In the genomic region with DNA sequence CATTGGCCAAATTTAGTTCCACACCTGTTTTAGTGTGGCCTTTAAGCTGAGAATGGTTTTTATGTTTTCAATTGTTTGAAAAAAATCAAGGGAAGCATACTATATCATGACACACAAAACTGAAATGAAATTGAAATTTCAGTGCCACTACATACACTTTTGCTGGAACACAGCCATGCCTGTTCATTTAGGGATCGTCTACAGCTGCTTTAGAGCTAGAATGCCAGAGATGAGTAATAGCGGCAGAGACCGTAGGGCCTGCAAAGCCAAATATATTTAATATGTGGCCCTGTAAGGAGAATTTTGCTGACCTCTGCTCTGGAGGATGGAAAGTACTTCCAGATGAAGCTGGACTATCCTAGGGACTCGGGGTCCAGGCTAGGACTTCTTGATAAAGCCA, we compare ENCODE assay signal across 26 cellular contexts.
DNase-seq lines count a peak whose midpoint lies in the region; ATAC-seq and TF ChIP-seq lines count a peak whose summit lies in the region.
"Had no signal": no experiment of that assay in that cellular context is flagged by ENCODE, and none has a peak within 500 bp of the region (broad histone marks: within the 10 kb centered on the region; RNA-seq: fewer than 3 reads in every experiment).

No MANE protein-coding gene starts in this region.

- H3K27me3 ChIP-seq in BLaER1 treated with 17β-estradiol and CSF1 and Interleukin-3, amounts not matched to agents 10 nM and 100 nM: no peaks in the 10 kb centered on the region
- H3K27me3 ChIP-seq in SK-N-SH (ENCODE audit: insufficient read depth) (no peaks in the 10 kb centered on the region), foreskin keratinocyte (no peaks in the 10 kb centered on the region)
- H3K27me3 ChIP-seq: right atrium auricular region, testis, uterus had no signal

- POLR2A ChIA-PET in SK-N-SH (lab: Yijun Ruan, JAX): no interaction called here

- ATAC-seq in foreskin keratinocyte: peak; percentile 44
- no peak for ATAC-seq in GM21423 (IDR thresholded peaks at IDR 0.05; ENCODE audit: unreplicated experiment)
- ATAC-seq in GM19324 (IDR thresholded peaks at IDR 0.05; ENCODE audit: low FRiP score, unreplicated experiment): no peak
- ATAC-seq: activated naive CD8-positive, alpha-beta T cell treated with anti-CD3 and anti-CD28 coated beads, Interleukin-2, amount 50 U/mL, for 24 hours; activated T-cell treated with anti-CD3 and anti-CD28 coated beads, Interleukin-2, amount 50 U/mL, for 72 hours; left lobe of liver had no signal

- CTCF ChIA-PET in SK-N-SH (lab: Yijun Ruan, JAX): interaction anchor here (1.6 to 3.2 kb wide), 2 partner anchors 11 to 42 kb away, joined by 5 to 12 read pairs; no protein-coding TSS in a partner anchor

- H3F3A ChIP-seq in SK-N-SH (replicated peaks; ENCODE audit: insufficient read depth): no peaks in the 10 kb centered on the region

- H3K9me2 ChIP-seq in SK-N-SH: no peaks in the 10 kb centered on the region

- no peaks in the 10 kb centered on the region for H3K36me3 ChIP-seq in BLaER1 treated with 17β-estradiol and CSF1 and Interleukin-3, amounts not matched to agents 10 nM and 100 nM
- H3K36me3 ChIP-seq in SK-N-SH (replicated peaks in 1 of 2; ENCODE audit: control insufficient read depth in 1 of 2, insufficient read depth in 2 of 2, low read length in 1 of 2): no peaks in the 10 kb centered on the region
- H3K36me3 ChIP-seq: neural progenitor cell, right atrium auricular region, uterus had no signal

- 47% methylated on average over 4 of the region's 4 CpGs for WGBS in SK-N-SH (ENCODE audit: low lambda C conversion rate)

- no peak for TF ChIP-seq CTCF in SK-N-SH (IDR thresholded peaks at IDR 0.05)
- TF ChIP-seq CTCF in foreskin keratinocyte (conservative IDR thresholded peaks at IDR 0.05): no peak

- no peak overlapping the region for H3K4me3 ChIP-seq in BLaER1 treated with 17β-estradiol and CSF1 and Interleukin-3, amounts not matched to agents 10 nM and 100 nM
- H3K4me3 ChIP-seq in SK-N-SH (ENCODE audit: low read depth in 2 of 2, low read length in 1 of 2): no peak overlapping the region
- H3K4me3 ChIP-seq: coronary artery, neural progenitor cell, right atrium auricular region, testis, uterus had no signal

- TF ChIP-seq EP300 in SK-N-SH (IDR thresholded peaks at IDR 0.05; ENCODE audit: borderline replicate concordance in 1 of 2, low read depth in 1 of 2, low read length in 1 of 2): no peak

- no peak for TF ChIP-seq RAD21 in SK-N-SH (IDR thresholded peaks at IDR 0.05; ENCODE audit: low read length)

- no peak overlapping the region for H2AFZ ChIP-seq in SK-N-SH (ENCODE audit: low read depth)
- H2AFZ ChIP-seq: neural progenitor cell had no signal

- H3K9ac ChIP-seq in BLaER1 treated with 17β-estradiol and CSF1 and Interleukin-3, amounts not matched to agents 10 nM and 100 nM: peak overlapping the region in 3 of 11 experiments; percentile 0 to 34 (median 21); a peak in 4 of 22 replicates
- H3K9ac ChIP-seq in SK-N-SH: no peak overlapping the region
- H3K9ac ChIP-seq: neural progenitor cell had no signal

- no peaks in the 10 kb centered on the region for H3K9me3 ChIP-seq in BLaER1 treated with 17β-estradiol and CSF1 and Interleukin-3, amounts not matched to agents 10 nM and 100 nM (replicated peaks in 1 of 11)
- no peaks in the 10 kb centered on the region for H3K9me3 ChIP-seq in SK-N-SH
- H3K9me3 ChIP-seq: right atrium auricular region, testis, uterus had no signal

- H3K4me2 ChIP-seq in BLaER1 treated with 17β-estradiol and CSF1 and Interleukin-3, amounts not matched to agents 10 nM and 100 nM: peak overlapping the region in 8 of 11 experiments; percentile 1 to 87 (median 82); a peak in 13 of 22 replicates
- H3K4me2 ChIP-seq in SK-N-SH: no peak overlapping the region
- H3K4me2 ChIP-seq: neural progenitor cell had no signal

- peak overlapping the region in 9 of 11 experiments; percentile 60 to 100 (median 98); a peak in 18 of 22 replicates for H3K27ac ChIP-seq in BLaER1 treated with 17β-estradiol and CSF1 and Interleukin-3, amounts not matched to agents 10 nM and 100 nM
- H3K27ac ChIP-seq in SK-N-SH (ENCODE audit: low read depth in 2 of 2, low read length in 1 of 2) (peak overlapping the region in 1 of 2 experiments; percentile 9; a peak in 1 of 4 replicates), foreskin keratinocyte (no peak overlapping the region)
- H3K27ac ChIP-seq: coronary artery, neural progenitor cell, right atrium auricular region, testis, uterus had no signal

- H3K79me2 ChIP-seq in SK-N-SH (ENCODE audit: insufficient read depth): no peaks in the 10 kb centered on the region

- DNase-seq in LHCN-M2 (ENCODE audit: low read depth): peak; percentile 87
- no peak for DNase-seq in SK-N-SH
- peak in 1 of 2 donors; percentile 47 for DNase-seq in foreskin keratinocyte
- no peak for DNase-seq in glomerular visceral epithelial cell (ENCODE audit: extremely low spot score)
- no peak for DNase-seq in activated CD4-positive, alpha-beta T cell treated with anti-CD3 and anti-CD28 coated beads for 48 hours
- DNase-seq: activated CD4-positive, alpha-beta T cell treated with anti-CD3 and anti-CD28 coated beads, Interleukin-2, amount 50 U/mL, for 48 hours; activated naive CD8-positive, alpha-beta T cell treated with anti-CD3 and anti-CD28 coated beads, Interleukin-2, amount 50 U/mL, for 24 hours; activated T-cell treated with anti-CD3 and anti-CD28 coated beads, Interleukin-2, amount 50 U/mL, for 72 hours; effector CD8-positive, alpha-beta T cell; H7; hippocampal formation; KBM-7; NCI-H1417; NCI-H82; OCI-M1; stimulated activated CD4-positive, alpha-beta T cell treated with anti-CD3 and anti-CD28 coated beads, Interleukin-1b, Interleukin-23, amount 100 ng/mL, for 48 hours; T-helper 2 cell; testis; uterus had no signal

- H4K20me1 ChIP-seq in BLaER1 treated with 17β-estradiol and CSF1 and Interleukin-3, amounts not matched to agents 10 nM and 100 nM: no peaks in the 10 kb centered on the region
- no peaks in the 10 kb centered on the region for H4K20me1 ChIP-seq in SK-N-SH (ENCODE audit: insufficient read depth)

- H3K4me1 ChIP-seq in BLaER1 treated with 17β-estradiol and CSF1 and Interleukin-3, amounts not matched to agents 10 nM and 100 nM: peaks cover 42 to 81% (median 74%) of the 10 kb centered on the region in 10 experiments
- H3K4me1 ChIP-seq in SK-N-SH (ENCODE audit: control insufficient read depth in 1 of 2, insufficient read depth in 2 of 2, low read depth in 1 of 2, low read length in 1 of 2) (no peaks in the 10 kb centered on the region; a peak in 1 of 4 replicates), foreskin keratinocyte (peaks cover 27% of the 10 kb centered on the region)
- H3K4me1 ChIP-seq: neural progenitor cell, right atrium auricular region, uterus had no signal

TF ChIP-seq in SK-N-SH, 30 proteins besides CTCF, POLR2A, EP300 and RAD21:
- TF ChIP-seq, protein P1, sequence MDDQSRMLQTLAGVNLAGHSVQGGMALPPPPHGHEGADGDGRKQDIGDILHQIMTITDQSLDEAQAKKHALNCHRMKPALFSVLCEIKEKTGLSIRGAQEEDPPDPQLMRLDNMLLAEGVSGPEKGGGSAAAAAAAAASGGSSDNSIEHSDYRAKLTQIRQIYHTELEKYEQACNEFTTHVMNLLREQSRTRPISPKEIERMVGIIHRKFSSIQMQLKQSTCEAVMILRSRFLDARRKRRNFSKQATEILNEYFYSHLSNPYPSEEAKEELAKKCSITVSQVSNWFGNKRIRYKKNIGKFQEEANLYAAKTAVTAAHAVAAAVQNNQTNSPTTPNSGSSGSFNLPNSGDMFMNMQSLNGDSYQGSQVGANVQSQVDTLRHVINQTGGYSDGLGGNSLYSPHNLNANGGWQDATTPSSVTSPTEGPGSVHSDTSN (IDR thresholded peaks at IDR 0.05): peak; percentile 42
- TF ChIP-seq JUND (IDR thresholded peaks at IDR 0.05): peak; percentile 40; the same call in 1 of the 2 replicates
- peak; percentile 58 for TF ChIP-seq TCF12 (IDR thresholded peaks at IDR 0.05)
- peak; percentile 69; the same call in 1 of the 2 replicates for TF ChIP-seq NFIC (IDR thresholded peaks at IDR 0.05; ENCODE audit: borderline replicate concordance)
- no peak for TF ChIP-seq FOXJ3 (CRISPR knock-in tag; IDR thresholded peaks at IDR 0.05)
- TF ChIP-seq MEF2A (IDR thresholded peaks at IDR 0.05; ENCODE audit: borderline replicate concordance, low read depth): no peak
- peak; percentile 32; the same call in 1 of the 2 replicates for TF ChIP-seq FOSL2 (IDR thresholded peaks at IDR 0.05; ENCODE audit: borderline replicate concordance, low read depth)
